23 cellular contexts compared by ENCODE assay signal in the genomic region with DNA sequence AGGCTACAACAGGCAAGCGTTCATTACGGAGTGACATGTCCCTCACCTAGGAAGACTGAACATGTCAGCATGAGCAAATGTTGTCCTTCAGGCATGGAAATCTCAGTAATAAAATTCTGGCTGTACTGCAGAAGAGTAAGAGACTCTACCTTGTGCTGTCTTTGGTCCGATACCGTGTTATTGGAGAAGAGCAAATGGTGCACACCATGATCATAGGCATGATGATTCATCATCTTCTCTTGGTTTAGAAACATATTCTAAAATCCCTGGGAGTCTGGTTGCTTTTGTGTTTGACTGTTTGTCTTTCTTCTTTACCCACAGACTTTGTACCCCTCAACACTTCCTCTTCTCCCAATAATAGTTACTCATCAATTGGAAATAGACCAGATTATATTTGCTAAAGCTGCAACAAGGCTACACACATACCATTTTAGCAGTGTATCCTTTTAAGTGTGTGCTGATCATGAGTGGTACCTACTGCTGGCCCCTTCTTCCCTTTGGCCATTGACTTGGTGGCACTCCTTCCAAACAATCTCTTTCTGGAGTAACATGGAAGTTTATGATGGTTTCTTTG.
A peak's percentile ranks its signal among the peaks of the same experiment; 100 is the strongest.
DNase-seq lines count a peak whose midpoint lies in the region; ATAC-seq, FAIRE-seq and TF ChIP-seq lines count a peak whose summit lies in the region.
"Had no signal": no experiment of that assay in that cellular context is flagged by ENCODE, and none has a peak within 500 bp of the region (broad histone marks: within the 10 kb centered on the region; RNA-seq: fewer than 3 reads in every experiment).

No MANE protein-coding gene starts in this region.

- H4K5ac ChIP-seq in H9 (ENCODE audit: insufficient read length, low read depth, low read length) = no peak overlapping the region

- no peaks in the 10 kb centered on the region for H3K36me3 Mint-ChIP-seq in H9 (ENCODE audit: insufficient read depth in 1 of 3, low read depth in 3 of 3)
- H3K36me3 Mint-ChIP-seq: CD4-positive, CD25-positive, alpha-beta regulatory T cell; CD8-positive, alpha-beta T cell had no signal

- H2BK12ac ChIP-seq in H9 (ENCODE audit: insufficient read length, low read depth, low read length) = peak overlapping the region; percentile 4

- H3K4me3 ChIP-seq in HepG2 (replicated peaks in 1 of 3; ENCODE audit: insufficient read depth in 1 of 3, low read depth in 2 of 3, low read length in 3 of 3) (no peak overlapping the region), testis (no peak overlapping the region), heart left ventricle (no peak overlapping the region)
- H3K4me3 ChIP-seq: BLaER1, GM23248 had no signal

- no peaks in the 10 kb centered on the region for H3K79me2 ChIP-seq in H9 (ENCODE audit: insufficient read depth, low read length)
- H3K79me2 ChIP-seq in HepG2 (ENCODE audit: insufficient read depth, low read length) = no peaks in the 10 kb centered on the region

- no peak overlapping the region for H3K27ac Mint-ChIP-seq in H9
- H3K27ac Mint-ChIP-seq: B cell; CD4-positive, CD25-positive, alpha-beta regulatory T cell; CD8-positive, alpha-beta T cell had no signal

- TF ChIP-seq CTCF in H9 (conservative IDR thresholded peaks at IDR 0.05) (no peak), HepG2 (CRISPR knock-in tag; IDR thresholded peaks at IDR 0.05) (no peak), testis (IDR thresholded peaks at IDR 0.05) (no peak), heart left ventricle (IDR thresholded peaks at IDR 0.05) (no peak)

- H2BK20ac ChIP-seq in H9 (ENCODE audit: low read depth, low read length, poor library complexity, severe bottlenecking) = no peak overlapping the region

- no peak overlapping the region for H3T11ph ChIP-seq in H9 (ENCODE audit: low read length)

- H3K4me1 Mint-ChIP-seq in H9 = peaks cover 8 to 13% of the 10 kb centered on the region in 2 experiments
- H3K4me1 Mint-ChIP-seq: B cell; CD4-positive, CD25-positive, alpha-beta regulatory T cell had no signal

- no peak overlapping the region for H2AK5ac ChIP-seq in H9 (ENCODE audit: insufficient read length, low read length)

- WGBS in H9 (ENCODE audit: extremely low coverage, insufficient read length, low lambda C conversion rate) = no CpG with 5 or more reads among the region's 4 CpGs
- 0% methylated on average over 4 of the region's 4 CpGs for WGBS in HepG2 (ENCODE audit: low lambda C conversion rate)
- WGBS in testis, 2 donors = 79 to 93% methylated on average over 4 of the region's 4 CpGs
- 72 to 97% (median 84%) methylated on average over 4 of the region's 4 CpGs for WGBS in heart left ventricle, 4 donors

- FAIRE-seq in HepG2 (lab: Jason Lieb, UNC) = peak; percentile 26
- FAIRE-seq: A204.1, GM12891, GM19239, H1 had no signal

- no peak overlapping the region for H3K27ac ChIP-seq in H9 (ENCODE audit: insufficient read length, low read depth, low read length)
- no peak overlapping the region for H3K27ac ChIP-seq in HepG2 (ENCODE audit: extremely low read length, insufficient read depth, low read length)
- no peak overlapping the region for H3K27ac ChIP-seq in testis
- H3K27ac ChIP-seq in heart left ventricle = no peak overlapping the region
- H3K27ac ChIP-seq: 22Rv1, BLaER1, C4-2B, GM23248 had no signal

- BruUV-seq in HepG2 (replicated peaks; lab: Mats Ljungman, UMichigan) = no TSS peak

- CTCF ChIA-PET in HepG2 (lab: Yijun Ruan, JAX; ENCODE audit: low intra/inter-chr PET ratio, low total read pairs) = no interaction called here

- no peak overlapping the region for H3K4ac ChIP-seq in H9 (ENCODE audit: low read depth, low read length)

- no peaks in the 10 kb centered on the region for H3K36me3 ChIP-seq in HepG2 (replicated peaks in 1 of 2; ENCODE audit: control insufficient read depth in 1 of 2, insufficient read depth in 2 of 2, low read length in 2 of 2)
- H3K36me3 ChIP-seq in testis (ENCODE audit: low read depth, missing control alignments) = no peaks in the 10 kb centered on the region
- H3K36me3 ChIP-seq in heart left ventricle = no peaks in the 10 kb centered on the region
- H3K36me3 ChIP-seq: BLaER1 had no signal

- H4K20me1 ChIP-seq in H9 (ENCODE audit: control insufficient read depth, insufficient read depth, insufficient read length) = no peaks in the 10 kb centered on the region
- no peaks in the 10 kb centered on the region for H4K20me1 ChIP-seq in HepG2 (ENCODE audit: insufficient read depth, low read length)
- H4K20me1 ChIP-seq: BLaER1 had no signal

- no peak overlapping the region for H3K4me2 ChIP-seq in H9 (ENCODE audit: insufficient read depth, insufficient read length, low read length)
- peak overlapping the region; percentile 39 for H3K4me2 ChIP-seq in HepG2 (ENCODE audit: low read depth, low read length)
- H3K4me2 ChIP-seq: BLaER1 had no signal

- no peaks in the 10 kb centered on the region for H3K27me3 ChIP-seq in H9 (ENCODE audit: insufficient read depth, low read length)
- no peaks in the 10 kb centered on the region for H3K27me3 ChIP-seq in HepG2 (ENCODE audit: control insufficient read depth in 1 of 2, insufficient read depth in 2 of 2, low read length in 2 of 2)
- no peaks in the 10 kb centered on the region for H3K27me3 ChIP-seq in testis
- H3K27me3 ChIP-seq in heart left ventricle = no peaks in the 10 kb centered on the region
- H3K27me3 ChIP-seq: BLaER1 had no signal

- H2BK15ac ChIP-seq in H9 (ENCODE audit: low read depth, low read length) = no peak overlapping the region

- no peak overlapping the region for H3K23ac ChIP-seq in H9 (ENCODE audit: insufficient read length, low read depth, low read length)

- no peak overlapping the region for H3K4me3 Mint-ChIP-seq in H9
- H3K4me3 Mint-ChIP-seq: B cell; CD4-positive, CD25-positive, alpha-beta regulatory T cell; CD8-positive, alpha-beta T cell had no signal

- ATAC-seq in HepG2 (peak; percentile 95), heart left ventricle (no peak)
- ATAC-seq: CD8-positive, alpha-beta T cell; HCT116 had no signal

- TF ChIP-seq POLR2A in HepG2 (IDR thresholded peaks at IDR 0.05; ENCODE audit: insufficient read depth in 1 of 2, low read depth in 2 of 2, low read length in 2 of 2) = no peak
- TF ChIP-seq POLR2A in testis (IDR thresholded peaks at IDR 0.05) = no peak
- no peak for TF ChIP-seq POLR2A in heart left ventricle (IDR thresholded peaks at IDR 0.05)

- peak; percentile 53 for DNase-seq in DMS53 (lab: John Stamatoyannopoulos, UW)
- no peak for DNase-seq in H9
- peak; percentile 67 for DNase-seq in HepG2 (ENCODE audit: low spot score)
- no peak for DNase-seq in testis
- no peak for DNase-seq in NCI-H345 treated with DMSO at 0.1 percent for 48 hours (lab: John Stamatoyannopoulos, UW; ENCODE audit: unreplicated experiment)
- DNase-seq in heart left ventricle = no peak
- DNase-seq: Caco-2; CD4-positive, CD25-positive, alpha-beta regulatory T cell; CD8-positive, alpha-beta T cell; DMS153; DMS79 treated with DMSO at 0.1 percent for 48 hours; GF-D8; GM23248; H7 had no signal

- H3K56ac ChIP-seq in H9 (ENCODE audit: insufficient read length, low read depth, low read length) = no peak overlapping the region

- no peak overlapping the region for H2BK120ac ChIP-seq in H9 (ENCODE audit: low read depth, low read length, poor library complexity, severe bottlenecking)

- H4K8ac ChIP-seq in H9 (replicated peaks; ENCODE audit: insufficient read length, low read depth, low read length) = no peak overlapping the region

- H3K23me2 ChIP-seq in H9 (ENCODE audit: insufficient read length, low read depth, low read length, poor library complexity, severe bottlenecking) = no peaks in the 10 kb centered on the region

- no peaks in the 10 kb centered on the region for H3K4me1 ChIP-seq in H9 (ENCODE audit: insufficient read depth, low read length)
- H3K4me1 ChIP-seq in HepG2 (ENCODE audit: insufficient read depth, low read length) = peaks cover 27% of the 10 kb centered on the region
- no peaks in the 10 kb centered on the region for H3K4me1 ChIP-seq in testis
- H3K4me1 ChIP-seq in heart left ventricle = peaks cover 0 to 7% (median 0%) of the 10 kb centered on the region in 12 donors
- H3K4me1 ChIP-seq: BLaER1, Caco-2 had no signal

- H3K79me1 ChIP-seq in H9 (ENCODE audit: insufficient read depth, low read depth, low read length, poor library complexity, severe bottlenecking) = no peaks in the 10 kb centered on the region

- H3K9me3 ChIP-seq in H9 (ENCODE audit: control insufficient read depth, low read depth, low read length) (no peaks in the 10 kb centered on the region), HepG2 (ENCODE audit: low read length) (no peaks in the 10 kb centered on the region), testis (no peaks in the 10 kb centered on the region), heart left ventricle (no peaks in the 10 kb centered on the region)
- H3K9me3 ChIP-seq: BLaER1, Caco-2 had no signal

- in situ Hi-C loops in HepG2 (cut with HindIII; ENCODE audit: extremely low pct_ligation_motif_present, low pct_unique_long_range_greater_than_20kb) = no loop called here

- TF ChIP-seq EP300 in HepG2 (IDR thresholded peaks at IDR 0.05; ENCODE audit: low read depth in 2 of 2, low read length in 2 of 2) = 0 out of 4 replicates have a peak, but pooled peaks of 1 of the 2 experiments have one; percentile 34
- no peak for TF ChIP-seq EP300 in HepG2 (CRISPR knock-in tag; IDR thresholded peaks at IDR 0.05; ENCODE audit: borderline replicate concordance)

- POLR2A ChIA-PET in HepG2 (lab: Yijun Ruan, JAX) = no interaction called here

- H2AFZ ChIP-seq in H9 (ENCODE audit: low read length) = no peak overlapping the region
- H2AFZ ChIP-seq in HepG2 (ENCODE audit: low read length) = no peak overlapping the region
- H2AFZ ChIP-seq: GM23248 had no signal

- H2BK5ac ChIP-seq in H9 (ENCODE audit: insufficient read length, low read length) = no peak overlapping the region

- peaks cover 1% of the 10 kb centered on the region; the same call in 1 of the 2 replicates for H3K27me3 Mint-ChIP-seq in H9 (ENCODE audit: low read depth)

- H3K18ac ChIP-seq in H9 (ENCODE audit: insufficient read length, low read depth, low read length) = no peak overlapping the region

- H4K91ac ChIP-seq in H9 (ENCODE audit: insufficient read length, low read depth, low read length) = no peak overlapping the region

- H3K9me3 Mint-ChIP-seq in H9 = no peaks in the 10 kb centered on the region
- H3K9me3 Mint-ChIP-seq: CD4-positive, CD25-positive, alpha-beta regulatory T cell; CD8-positive, alpha-beta T cell had no signal

- intact Hi-C loops in HepG2 (cut with micrococcal nuclease; ENCODE audit: unreplicated experiment) = no loop called here
- intact Hi-C loops in testis (cut with DNase I; ENCODE audit: low total_unique reads) = no loop called here
- intact Hi-C loops in heart left ventricle (cut with DNase I) = no loop called here

- H3K9ac ChIP-seq in H9 (ENCODE audit: extremely low read depth, insufficient read length, low read length) (no peak overlapping the region), HepG2 (ENCODE audit: insufficient read depth, low read depth, low read length) (no peak overlapping the region)
- H3K9ac ChIP-seq: BLaER1, GM23248 had no signal

- no peak for TF ChIP-seq RAD21 in HepG2 (CRISPR knock-in tag; IDR thresholded peaks at IDR 0.05)

- H3K14ac ChIP-seq in H9 (ENCODE audit: insufficient read depth, low read length) = no peak overlapping the region

Comparison
In these comparisons a context has a peak if more than half of its experiments do, and no peak if none do; other contexts are left out.
1. DNase-seq: peak in DMS53 (single experiment) and HepG2 (single experiment); none in H9 (single experiment), testis (single experiment), NCI-H345 treated with DMSO at 0.1 percent for 48 hours (single experiment) and heart left ventricle (0 of 5).